Comparison of ENCODE assay signal across 11 cellular contexts in the genomic region with DNA sequence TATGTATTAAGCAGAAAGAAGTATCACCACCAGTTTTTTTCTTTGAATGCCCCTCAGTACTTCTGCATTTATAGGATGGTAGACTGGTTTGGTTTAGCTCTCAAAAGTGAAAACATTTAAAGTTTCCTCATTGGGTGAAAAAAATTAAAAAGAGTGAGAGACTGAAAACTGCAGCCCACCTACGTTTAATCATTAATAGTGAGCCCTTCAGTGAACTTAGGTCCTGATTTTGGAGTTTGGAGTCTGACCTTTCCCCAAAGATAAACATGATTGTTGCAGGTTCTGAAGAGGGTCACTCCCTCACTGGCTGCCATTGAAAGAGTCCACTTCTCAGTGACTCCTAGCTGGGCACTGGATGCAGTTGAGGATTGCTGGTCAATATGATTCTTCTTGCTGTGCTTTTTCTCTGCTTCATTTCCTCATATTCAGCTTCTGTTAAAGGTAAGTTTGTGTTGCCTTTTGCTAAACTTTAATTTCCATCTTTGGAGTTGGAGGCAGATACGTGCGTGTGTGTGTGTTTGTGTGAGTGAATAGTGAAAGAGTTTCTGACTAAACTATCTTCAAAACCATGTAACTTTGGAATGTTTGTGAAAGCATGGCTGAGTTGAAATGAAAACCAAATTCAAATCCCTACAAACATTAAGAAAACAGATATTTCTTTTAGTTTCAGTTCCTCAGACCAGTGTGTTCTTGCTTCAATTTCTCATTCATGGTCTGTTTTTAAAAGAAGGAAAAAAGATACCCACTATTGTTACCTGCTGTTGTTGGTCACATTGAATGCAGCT. TPM values are rescaled to one million over a fixed set of nuclear protein-coding genes. Genes with fewer than 3 reads are reported as not detected.
DNase-seq lines count a peak whose midpoint lies in the region; ATAC-seq, FAIRE-seq and TF ChIP-seq lines count a peak whose summit lies in the region.
"Had no signal": no experiment of that assay in that cellular context is flagged by ENCODE, and none has a peak within 500 bp of the region (broad histone marks: within the 10 kb centered on the region; RNA-seq: fewer than 3 reads in every experiment).

Gene MTTP, plus strand, starts transcription at position 295 of the 785 bp plus-strand sequence. Its CDS starts 86 bp downstream, at position 381.

- ATAC-seq in GM19351 (IDR thresholded peaks at IDR 0.05; ENCODE audit: unreplicated experiment) (peak; percentile 85), HG02970 (IDR thresholded peaks at IDR 0.05; ENCODE audit: low FRiP score, unreplicated experiment) (peak; percentile 57)

- H3K27me3 Mint-ChIP-seq in chondrocyte (ENCODE audit: low read depth): peaks cover 29% of the 10 kb centered on the region

- H3K4me3 Mint-ChIP-seq in chondrocyte (ENCODE audit: unreplicated experiment): no peak within 1 kb of the TSS

- H3K27ac ChIP-seq in Peyer's patch (peak within 1 kb of the TSS in 3 of 4 donors; percentile 29 to 53 (median 47)), small intestine (ENCODE audit: low read depth in 1 of 2, low read length in 1 of 2) (peak within 1 kb of the TSS; percentile 36 to 76)

- WGBS in small intestine, 3 donors: 14 to 54% (median 21%) methylated on average over 3 of the region's 3 CpGs

- H3K4me3 ChIP-seq in Peyer's patch (peak within 1 kb of the TSS in 2 of 4 donors; percentile 43 to 47), small intestine (ENCODE audit: low read depth in 1 of 2, low read length in 2 of 2) (peak within 1 kb of the TSS in 1 of 2 donors; percentile 54)

- DNase-seq in Peyer's patch (peak in 1 of 3 donors; percentile 59), small intestine (peak; percentile 85), chondrocyte (ENCODE audit: low spot score) (no peak), cerebellar cortex (ENCODE audit: low spot score) (no peak), erythroblast (lab: John Stamatoyannopoulos, UW) (no peak)
- no peak for DNase-seq in activated T-cell treated with anti-CD3 and anti-CD28 coated beads, Interleukin-2, amount 50 U/mL, for 1 hour
- DNase-seq: effector CD8-positive, alpha-beta T cell; midbrain; NCI-H226 had no signal

- H3K27ac Mint-ChIP-seq in chondrocyte (ENCODE audit: unreplicated experiment): no peak within 1 kb of the TSS

- no peak for TF ChIP-seq CTCF in Peyer's patch (IDR thresholded peaks at IDR 0.05)
- no peak for TF ChIP-seq CTCF in chondrocyte (IDR thresholded peaks at IDR 0.05)

- no peaks in the 10 kb centered on the region for H3K36me3 Mint-ChIP-seq in chondrocyte (ENCODE audit: low read depth)

- no peak for FAIRE-seq in small intestine (lab: Jason Lieb, UNC)

- TF ChIP-seq POLR2A in Peyer's patch (IDR thresholded peaks at IDR 0.05) (peak in 1 of 2 donors; percentile 58), erythroblast (IDR thresholded peaks at IDR 0.05; ENCODE audit: low read length) (no peak)

- no peaks in the 10 kb centered on the region for H3K9me3 Mint-ChIP-seq in chondrocyte (ENCODE audit: low read depth)

- H3K4me1 Mint-ChIP-seq in chondrocyte (ENCODE audit: low read depth): peaks cover 3% of the 10 kb centered on the region

- H3K9me3 ChIP-seq in Peyer's patch: no peaks in the 10 kb centered on the region
- no peaks in the 10 kb centered on the region for H3K9me3 ChIP-seq in small intestine (ENCODE audit: control insufficient read depth, low read depth)

- H3K27me3 ChIP-seq in Peyer's patch: no peaks in the 10 kb centered on the region
- no peaks in the 10 kb centered on the region for H3K27me3 ChIP-seq in small intestine (ENCODE audit: control insufficient read depth in 2 of 2, insufficient read depth in 2 of 2, low read length in 2 of 2)

- H3K36me3 ChIP-seq in Peyer's patch (no peaks in the 10 kb centered on the region), small intestine (ENCODE audit: control insufficient read depth in 2 of 2, insufficient read depth in 2 of 2, low read length in 2 of 2) (no peaks in the 10 kb centered on the region)

- H3K4me1 ChIP-seq in Peyer's patch (peaks cover 0 to 8% (median 0%) of the 10 kb centered on the region in 4 donors), small intestine (ENCODE audit: control insufficient read depth in 2 of 2, insufficient read depth in 1 of 2, low read depth in 1 of 2, low read length in 1 of 2) (no peaks in the 10 kb centered on the region)

RNA-seq across cellular contexts. Expression of gene MTTP, which starts in this region (rescaled TPM):
- 100 to 1,000 TPM in 3 of 4 donors, 1 to 10 TPM in 1; 8.3 to 475 (median 299) TPM for total RNA-seq in Peyer's patch
- 100 to 1,000 TPM; 108 to 232 (median 208) TPM for polyA plus RNA-seq in small intestine
- not detected in 3 replicates for total RNA-seq in chondrocyte
